In genomic region chr15:45773149-45773548, GRCh38 we compare ENCODE assay signal across 25 cellular contexts.
"Had no signal": no experiment of that assay in that cellular context is flagged by ENCODE, and none has a peak within 500 bp of the region (broad histone marks: within the 10 kb centered on the region; RNA-seq: fewer than 3 reads in every experiment).

No MANE protein-coding gene starts in this region.

- H3K4me3 ChIP-seq: cardiac muscle cell, gastrocnemius medialis, upper lobe of right lung had no signal

- H3K36me3 ChIP-seq: cardiac muscle cell, gastrocnemius medialis, upper lobe of right lung had no signal

- H3K27me3 ChIP-seq: cardiac muscle cell, gastrocnemius medialis had no signal

- ATAC-seq: activated T-cell treated with anti-CD3 and anti-CD28 coated beads, Interleukin-2, amount 50 U/mL, for 4 hours; gastrocnemius medialis; left colon; right cardiac atrium; stimulated activated naive CD8-positive, alpha-beta T cell treated with anti-CD3 and anti-CD28 coated beads, Interleukin-15, Interleukin-2, amounts not matched to agents 100 U/mL and 50 U/mL, for 24 hours; T-cell; upper lobe of right lung; WTC11 had no signal

- H3K27ac ChIP-seq: cardiac muscle cell, gastrocnemius medialis, parathyroid adenoma, upper lobe of right lung had no signal

- H3K4me1 ChIP-seq: gastrocnemius medialis, parathyroid adenoma, upper lobe of right lung had no signal

- H3K9me3 ChIP-seq: gastrocnemius medialis, upper lobe of right lung had no signal

- DNase-seq: activated CD4-positive, alpha-beta T cell treated with anti-CD3 and anti-CD28 coated beads, Interleukin-2, amount 50 U/mL, for 4 hours; activated CD8-positive, alpha-beta memory T cell treated with anti-CD3 and anti-CD28 coated beads, Interleukin-2, amount 50 U/mL, for 48 hours; activated naive CD4-positive, alpha-beta T cell treated with anti-CD3 and anti-CD28 coated beads for 36 hours; activated naive CD8-positive, alpha-beta T cell treated with anti-CD3 and anti-CD28 coated beads, Interleukin-2, amount 10 ng/mL, durations not matched to agents 7 days and 5 days; activated T-cell treated with anti-CD3 and anti-CD28 coated beads, Interleukin-2, amount 50 U/mL, for 4 hours; amygdala; cortex of kidney; endodermal cell; erythroblast; gastrocnemius medialis; head of caudate nucleus; hypothalamus; islet precursor cell; left colon; mesenchymal stem cell; nephron progenitor cell; right cardiac atrium; stimulated activated CD4-positive, alpha-beta T cell treated with anti-CD3 and anti-CD28 coated beads, Interleukin-12 subunit alpha, Interleukin-12 subunit beta, amount 100 ng/mL, for 4 hours; stimulated activated CD4-positive, alpha-beta T cell treated with anti-CD3 and anti-CD28 coated beads, Interleukin-4, amount 100 ng/mL, for 4 hours; stimulated activated naive CD8-positive, alpha-beta T cell treated with anti-CD3 and anti-CD28 coated beads, Interleukin-15, Interleukin-2, amounts not matched to agents 100 U/mL and 50 U/mL, for 24 hours; T-cell; upper lobe of right lung had no signal
